8 cellular contexts compared by ENCODE assay signal in the genomic region with DNA sequence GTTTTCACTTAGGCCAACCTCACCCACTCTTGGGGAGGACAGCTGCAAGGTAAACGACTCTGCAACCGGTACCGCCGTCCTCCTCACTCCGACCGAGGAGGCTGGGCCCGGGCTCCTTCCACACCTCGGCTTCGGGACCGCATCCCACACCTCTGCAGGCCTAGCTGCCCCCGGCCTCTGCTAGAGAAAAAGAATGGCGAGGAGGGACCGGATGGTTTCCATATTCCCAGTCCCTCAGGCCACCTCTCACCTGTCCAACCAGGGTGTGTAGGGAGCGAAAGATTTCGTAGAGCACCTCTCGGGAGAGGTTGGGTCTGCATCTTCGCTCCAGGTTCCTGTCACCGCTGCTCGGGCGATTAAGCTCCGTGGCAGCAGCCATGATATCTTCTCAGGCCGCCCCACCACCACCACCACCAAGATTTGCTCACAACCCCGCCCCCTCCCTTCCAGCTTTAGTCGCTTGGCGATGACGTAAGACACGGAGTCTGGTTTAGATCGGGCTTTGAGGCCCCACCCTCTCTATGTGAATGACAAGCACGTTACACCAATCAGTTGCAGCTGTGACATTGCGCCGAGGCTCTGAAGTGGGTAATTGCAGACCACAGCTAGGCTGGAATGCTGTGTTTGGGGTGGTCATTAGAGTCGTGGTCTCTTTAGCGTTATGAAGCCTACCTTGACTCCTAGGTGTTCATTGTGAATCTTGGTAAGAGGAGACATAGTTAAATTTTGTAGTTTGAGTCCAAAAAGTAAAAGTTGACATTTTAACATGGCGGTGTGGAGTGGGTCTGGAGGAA. TPM values are rescaled to one million over a fixed set of nuclear protein-coding genes. Genes with fewer than 3 reads are reported as not detected.
DNase-seq lines count a peak whose midpoint lies in the region; ATAC-seq, FAIRE-seq and TF ChIP-seq lines count a peak whose summit lies in the region.

A gene with protein sequence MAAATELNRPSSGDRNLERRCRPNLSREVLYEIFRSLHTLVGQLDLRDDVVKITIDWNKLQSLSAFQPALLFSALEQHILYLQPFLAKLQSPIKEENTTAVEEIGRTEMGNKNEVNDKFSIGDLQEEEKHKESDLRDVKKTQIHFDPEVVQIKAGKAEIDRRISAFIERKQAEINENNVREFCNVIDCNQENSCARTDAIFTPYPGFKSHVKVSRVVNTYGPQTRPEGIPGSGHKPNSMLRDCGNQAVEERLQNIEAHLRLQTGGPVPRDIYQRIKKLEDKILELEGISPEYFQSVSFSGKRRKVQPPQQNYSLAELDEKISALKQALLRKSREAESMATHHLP (minus strand): TSS at position 428 of the 794 bp plus-strand sequence. CDS start 49 bp downstream, at position 379.

- H2AFZ ChIP-seq in keratinocyte (ENCODE audit: control insufficient read depth, low read length) = peak within 1 kb of the TSS; percentile 100

- peaks cover 2% of the 10 kb centered on the region for H3K9me1 ChIP-seq in keratinocyte (ENCODE audit: control insufficient read depth, extremely low read depth, insufficient read depth, low read length)

- H3K27me3 ChIP-seq in keratinocyte (ENCODE audit: control insufficient read depth, extremely low read depth, insufficient read depth, low read length) = no peaks in the 10 kb centered on the region

- H3K4me1 ChIP-seq in keratinocyte (ENCODE audit: control insufficient read depth, extremely low read depth, insufficient read depth, low read length) = peaks cover 35% of the 10 kb centered on the region

- dilution Hi-C loops in keratinocyte (cut with MboI; ENCODE audit: extremely low pct_ligation_motif_present, low sequenced_read_pairs) = no loop called here

- peaks cover 42% of the 10 kb centered on the region for H3K79me2 ChIP-seq in keratinocyte (ENCODE audit: control insufficient read depth, insufficient read depth, low read length)

- H3K4me3 ChIP-seq in keratinocyte (ENCODE audit: control insufficient read depth in 2 of 3, extremely low read depth in 1 of 3, insufficient read depth in 2 of 3, low read depth in 1 of 3, low read length in 3 of 3) = peak within 1 kb of the TSS; percentile 71 to 87 (median 85)

- H3K27ac ChIP-seq in keratinocyte (ENCODE audit: control insufficient read depth, insufficient read depth, low read length) = peak within 1 kb of the TSS; percentile 93

- ATAC-seq in GM19035 (IDR thresholded peaks at IDR 0.05; ENCODE audit: unreplicated experiment) (peak; percentile 98), HG03354 (IDR thresholded peaks at IDR 0.05; ENCODE audit: poor library complexity, severe bottlenecking, unreplicated experiment) (peak; percentile 98)
- peak; percentile 88 to 90 for ATAC-seq in activated CD4-positive, CD25-positive, alpha-beta regulatory T cell treated with anti-CD3 and anti-CD28 coated beads, Interleukin-2, amount 50 U/mL, for 24 hours

- peak; percentile 80 for FAIRE-seq in keratinocyte (lab: Jason Lieb, UNC)

- H3K4me2 ChIP-seq in keratinocyte (ENCODE audit: control insufficient read depth, extremely low read depth, insufficient read depth, low read depth, low read length) = peak within 1 kb of the TSS; percentile 87

- peak; percentile 93 for DNase-seq in AG08396 (ENCODE audit: low spot score)
- peak; percentile 92 for DNase-seq in NCI-H446 treated with DMSO at 0.1 percent for 48 hours (lab: John Stamatoyannopoulos, UW)
- peak; percentile 98 for DNase-seq in cerebellar cortex (ENCODE audit: low spot score)
- DNase-seq in keratinocyte (ENCODE audit: low read depth, low spot score) = peak; percentile 69
- DNase-seq in stimulated activated CD4-positive, alpha-beta T cell treated with anti-CD3 and anti-CD28 coated beads, Interleukin-15, amount 100 ng/mL, for 1 hour (ENCODE audit: low read depth in 1 of 2, low spot score in 1 of 2) = peak; percentile 67 to 71

- no peaks in the 10 kb centered on the region for H3K9me3 ChIP-seq in keratinocyte (ENCODE audit: control insufficient read depth, low read depth, low read length)

- peaks cover 6% of the 10 kb centered on the region for H4K20me1 ChIP-seq in keratinocyte (ENCODE audit: control insufficient read depth, extremely low read depth, insufficient read depth, low read length)

- no peak for TF ChIP-seq CTCF in keratinocyte (optimal IDR thresholded peaks at IDR 0.05 in 1 of 3, IDR thresholded peaks at IDR 0.05 in 1 of 3, conservative IDR thresholded peaks at IDR 0.05 in 1 of 3; ENCODE audit: extremely low read depth in 1 of 3, insufficient read depth in 2 of 3, low read length in 3 of 3)

- peak within 1 kb of the TSS; percentile 94 for H3K9ac ChIP-seq in keratinocyte (ENCODE audit: control insufficient read depth, extremely low read depth, insufficient read depth, low read length)

- H3K36me3 ChIP-seq in keratinocyte (ENCODE audit: control insufficient read depth in 2 of 2, extremely low read depth in 1 of 2, insufficient read depth in 2 of 2, low read length in 2 of 2) = no peaks in the 10 kb centered on the region

RNA-seq across cellular contexts. Expression of the gene that starts here (rescaled TPM):
- polyA plus RNA-seq in keratinocyte = 16.0 to 28.3 TPM (median 17.2 TPM) in 3 replicates
- 63.5 TPM for polyA plus RNA-seq in keratinocyte (2011; ENCODE audit: low read depth)
- polyA plus RNA-seq in keratinocyte (2011; cell fraction: cytosol; rRNA removed) = 11.0 and 20.7 TPM in 2 replicates
- polyA plus RNA-seq in keratinocyte (2011; cell fraction: nucleus; rRNA removed) = 17.1 and 24.7 TPM in 2 replicates
- polyA plus RNA-seq in keratinocyte (2012; ENCODE audit: low replicate concordance) = 11.7 and 26.1 TPM in 2 replicates
- polyA minus RNA-seq in keratinocyte = 5.1 to 14.5 TPM (median 9.5 TPM) in 3 replicates
- polyA minus RNA-seq in keratinocyte (2011; cell fraction: cytosol; rRNA and poly(A)+ RNA removed) = 7.1 TPM
- 5.4 and 8.8 TPM in 2 replicates for polyA minus RNA-seq in keratinocyte (2011; cell fraction: nucleus; rRNA and poly(A)+ RNA removed)

Comparison
In these comparisons a context has a peak if more than half of its experiments do, and no peak if none do; other contexts are left out.
1. Peak in every context shown above with its lines: DNase-seq, ATAC-seq, H3K4me3 ChIP-seq and H3K27ac ChIP-seq.